ENCODE assay signal across 25 cellular contexts in the genomic region with DNA sequence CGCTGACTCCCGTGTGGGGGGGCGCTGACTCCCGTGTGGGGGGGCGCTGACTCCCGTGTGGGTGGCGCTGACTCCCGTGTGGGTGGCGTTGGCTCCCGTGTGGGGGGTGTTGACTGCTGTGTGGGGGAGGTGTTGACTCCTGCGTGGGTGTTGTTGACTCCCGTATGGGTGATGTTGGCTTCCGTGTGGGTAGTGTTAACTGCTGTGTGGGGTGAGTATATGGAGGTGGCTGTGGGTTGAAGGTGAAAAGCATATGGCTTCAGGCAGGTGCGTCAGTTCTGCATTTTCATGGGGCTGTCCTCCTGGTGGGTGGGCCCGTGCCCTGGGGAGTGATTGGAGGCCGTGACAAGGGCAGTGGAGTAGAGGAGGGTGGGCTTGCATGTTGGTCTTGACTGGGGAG. TPM values are rescaled to one million over a fixed set of nuclear protein-coding genes. Genes with fewer than 3 reads are reported as not detected.
"Had no signal": no experiment of that assay in that cellular context is flagged by ENCODE, and none has a peak within 500 bp of the region (broad histone marks: within the 10 kb centered on the region; RNA-seq: fewer than 3 reads in every experiment).

No MANE protein-coding gene starts in this region.

- FAIRE-seq: HepG2, RCC 7860 had no signal

- DNase-seq: IMR-90, Kasumi-1, MM.1S, NCI-H1092 treated with DMSO at 0.1 percent for 48 hours, NCI-H1436, NCI-H187, NCI-H2029, NCI-H2081 treated with DMSO at 0.1 percent for 48 hours, NCI-H2171, NCI-H226, NCI-H446, NCI-H510A, NCI-H524 treated with DMSO at 0.1 percent for 48 hours, NCI-H69, NCI-H774, Right ventricle myocardium superior, RPMI8226, SIG-M5, SK-N-SH had no signal

- H3K9ac ChIP-seq: KMS-11, SK-N-SH had no signal

- H3K9me3 ChIP-seq: SK-N-SH had no signal

- H3K27ac ChIP-seq: KMS-11 had no signal

- ATAC-seq: HepG2 had no signal

- H3K4me2 ChIP-seq: KMS-11, SK-N-SH had no signal

RNA-seq across cellular contexts. Expression of a gene that starts 7.9 kb away (rescaled TPM):
- total RNA-seq: M059J, SK-MEL-5 had no signal

RNA-seq across cellular contexts. Expression of a gene that starts 46.1 kb away (rescaled TPM):
- total RNA-seq: HepG2, HT1080, IMR-90, M059J, SK-MEL-5 had no signal
- polyA plus RNA-seq: HepG2, IMR-90 had no signal
